8 cellular contexts compared by ENCODE assay signal in genomic region chr10:89644967-89645741, GRCh38. TPM values are rescaled to one million over a fixed set of nuclear protein-coding genes. Genes with fewer than 3 reads are reported as not detected.
A peak's percentile ranks its signal among the peaks of the same experiment; 100 is the strongest.
DNase-seq lines count a peak whose midpoint lies in the region; ATAC-seq and TF ChIP-seq lines count a peak whose summit lies in the region.

Gene PANK1, minus strand, starts transcription at chr10:89645242. Its CDS starts 351 bp downstream, at chr10:89644891.

- peaks cover 8% of the 10 kb centered on the region for H3K4me1 ChIP-seq in fibroblast of lung (ENCODE audit: control insufficient read depth, extremely low read depth, insufficient read depth, low read length)

- POLR2A ChIA-PET in naive thymus-derived CD8-positive, alpha-beta T cell (lab: Charles Lee): interaction anchor here (1.5 kb wide), 1 partner anchor 56 kb away, joined by 6 read pairs; the partner anchor contains the start of gene KIF20B

- peak within 1 kb of the TSS; percentile 72 for H3K9ac ChIP-seq in fibroblast of lung (ENCODE audit: insufficient read depth, low read length)

- H4K20me1 ChIP-seq in fibroblast of lung (ENCODE audit: control insufficient read depth, extremely low read depth, insufficient read depth, low read length): no peaks in the 10 kb centered on the region

- ATAC-seq in GM21526 (IDR thresholded peaks at IDR 0.05; ENCODE audit: low FRiP score, unreplicated experiment): peak; percentile 34
- peak; percentile 44 to 48 for ATAC-seq in naive thymus-derived CD8-positive, alpha-beta T cell
- peak; percentile 60 for ATAC-seq in stimulated activated naive CD8-positive, alpha-beta T cell treated with anti-CD3 and anti-CD28 coated beads, Interleukin-15, Interleukin-2, amounts not matched to agents 100 U/mL and 50 U/mL, for 24 hours

- DNase-seq in DMS53 treated with DMSO at 0.1 percent for 48 hours (lab: John Stamatoyannopoulos, UW; ENCODE audit: unreplicated experiment) (peak; percentile 73), HuH-7.5 (ENCODE audit: low spot score) (peak; percentile 52), fibroblast of lung (ENCODE audit: low read depth in 2 of 2) (peak; percentile 80 to 83)
- DNase-seq in activated T-helper 1 cell treated with anti-CD3 and anti-CD28 coated beads, Interleukin-2, amount 50 U/mL, for 16 hours (ENCODE audit: low read depth in 1 of 2, low spot score in 1 of 2): peak; percentile 40 to 49
- peak; percentile 33 to 78 (median 54) for DNase-seq in naive thymus-derived CD8-positive, alpha-beta T cell
- DNase-seq in stimulated activated naive CD8-positive, alpha-beta T cell treated with anti-CD3 and anti-CD28 coated beads, Interleukin-15, Interleukin-2, amounts not matched to agents 100 U/mL and 50 U/mL, for 24 hours: peak; percentile 82

- peak within 1 kb of the TSS; percentile 92 for H3K4me2 ChIP-seq in fibroblast of lung (ENCODE audit: extremely low read depth, insufficient read depth, low read length)

- peak within 1 kb of the TSS; percentile 76 for H3K27ac ChIP-seq in fibroblast of lung (ENCODE audit: insufficient read depth, low read length)

- H3K79me2 ChIP-seq in fibroblast of lung (ENCODE audit: control insufficient read depth, insufficient read depth, low read length): peaks cover 15% of the 10 kb centered on the region

- peaks cover 0 to 2% (median 0%) of the 10 kb centered on the region in 9 donors for H3K9me3 Mint-ChIP-seq in naive thymus-derived CD8-positive, alpha-beta T cell

- H3K36me3 Mint-ChIP-seq in naive thymus-derived CD8-positive, alpha-beta T cell: no peaks in the 10 kb centered on the region

- H3K4me3 ChIP-seq in fibroblast of lung (replicated peaks in 1 of 4; ENCODE audit: control extremely low read depth in 1 of 4, insufficient read depth in 1 of 4, low read depth in 3 of 4, low read length in 4 of 4): peak within 1 kb of the TSS; percentile 71 to 81 (median 75)

- TF ChIP-seq CTCF in fibroblast of lung (conservative IDR thresholded peaks at IDR 0.05 in 1 of 2, IDR thresholded peaks at IDR 0.05 in 1 of 2; ENCODE audit: low read depth in 1 of 2, low read length in 2 of 2): no peak

- H3K36me3 ChIP-seq in fibroblast of lung (ENCODE audit: control insufficient read depth, insufficient read depth, low read length): no peaks in the 10 kb centered on the region

- no peaks in the 10 kb centered on the region for H3K27me3 ChIP-seq in fibroblast of lung (ENCODE audit: control insufficient read depth, insufficient read depth, low read length)

- peak within 1 kb of the TSS; percentile 86 for H2AFZ ChIP-seq in fibroblast of lung (ENCODE audit: low read length)

- H3K4me1 Mint-ChIP-seq in naive thymus-derived CD8-positive, alpha-beta T cell: peaks cover 7 to 12% (median 8%) of the 10 kb centered on the region in 4 donors

- H3K4me3 Mint-ChIP-seq in naive thymus-derived CD8-positive, alpha-beta T cell: peak within 1 kb of the TSS in 8 of 10 donors; percentile 86 to 93 (median 90)

- peak within 1 kb of the TSS in 7 of 10 donors; percentile 31 to 68 (median 58) for H3K27ac Mint-ChIP-seq in naive thymus-derived CD8-positive, alpha-beta T cell

- H3K9me3 ChIP-seq in fibroblast of lung (ENCODE audit: control insufficient read depth, insufficient read depth, low read depth, low read length): no peaks in the 10 kb centered on the region

- H3K27me3 Mint-ChIP-seq in naive thymus-derived CD8-positive, alpha-beta T cell: peaks cover 20 to 52% (median 27%) of the 10 kb centered on the region in 5 donors

TF ChIP-seq in PFSK-1, 5 proteins besides CTCF, POLR2A, EP300 and RAD21:
- no peak; the same call in 1 of the 2 replicates for TF ChIP-seq POLR2AphosphoS5 (IDR thresholded peaks at IDR 0.05; ENCODE audit: low read depth, low read length)
- 0 out of 2 replicates have a peak, but pooled peaks have one; percentile 11 for TF ChIP-seq TAF1 (IDR thresholded peaks at IDR 0.05; ENCODE audit: borderline replicate concordance, insufficient read depth, low read length)
TF ChIP-seq in PFSK-1: peak in this region for 1.

RNA-seq across cellular contexts. Expression of gene PANK1, which starts in this region (rescaled TPM):
- 2.9 TPM for polyA plus RNA-seq in PFSK-1 (2012; ENCODE audit: insufficient read length, low read depth)
- 5.9 and 9.2 TPM in 2 replicates for total RNA-seq in fibroblast of lung
- polyA plus RNA-seq in fibroblast of lung: 4.2 and 5.3 TPM in 2 replicates
- polyA plus RNA-seq in fibroblast of lung (2012): 3.2 and 4.2 TPM in 2 replicates
- polyA minus RNA-seq in fibroblast of lung (ENCODE audit: low replicate concordance): 0.55 and 3.2 TPM in 2 replicates
- total RNA-seq in naive thymus-derived CD8-positive, alpha-beta T cell: 1 to 10 TPM in 1 of 2 experiments, under 1 TPM in 1; 0.69 to 1.9 TPM
- polyA plus RNA-seq in naive thymus-derived CD8-positive, alpha-beta T cell: under 1 TPM; 0.24 to 0.41 (median 0.40) TPM

Comparison
In these comparisons a context has a peak if more than half of its experiments do, and no peak if none do; other contexts are left out.
1. Peak in every context shown above with its lines: DNase-seq, ATAC-seq, H3K4me3 ChIP-seq and H3K27ac ChIP-seq.